ENCODE assay signal across 12 cellular contexts in genomic region chr1:185311589-185312225, GRCh38. TPM values are rescaled to one million over a fixed set of nuclear protein-coding genes. Genes with fewer than 3 reads are reported as not detected.
DNase-seq lines count a peak whose midpoint lies in the region; ATAC-seq and TF ChIP-seq lines count a peak whose summit lies in the region.
"Had no signal": no experiment of that assay in that cellular context is flagged by ENCODE, and none has a peak within 500 bp of the region (broad histone marks: within the 10 kb centered on the region; RNA-seq: fewer than 3 reads in every experiment).

No MANE protein-coding gene starts in this region.

- H3K36me3 Mint-ChIP-seq in activated CD4-positive, alpha-beta T cell treated with anti-CD3 and anti-CD28 coated beads, Interleukin-2, amount 10 ng/mL, durations not matched to agents 7 days and 5 days (ENCODE audit: low read depth): peaks cover 46% of the 10 kb centered on the region
- no peaks in the 10 kb centered on the region for H3K36me3 Mint-ChIP-seq in glutamatergic neuron (ENCODE audit: unreplicated experiment)
- peaks cover 13 to 21% of the 10 kb centered on the region in 2 donors for H3K36me3 Mint-ChIP-seq in stimulated activated naive B cell treated with anti-CD40 and anti-IgM and Interleukin-4, amounts not matched to agents 10 μg/mL and 1 μg/mL and 100 μg/mL, for 72 hours

- H2AFZ ChIP-seq in Karpas-422 (ENCODE audit: low read length) (no peak overlapping the region), parathyroid adenoma (no peak overlapping the region)

- H3K4me2 ChIP-seq in Karpas-422 (ENCODE audit: low read depth, low read length, poor library complexity, severe bottlenecking) (no peak overlapping the region), parathyroid adenoma (ENCODE audit: low read length) (no peak overlapping the region)

- H3K4me1 ChIP-seq in Karpas-422 (ENCODE audit: low read length) (peaks cover 56% of the 10 kb centered on the region), ectodermal cell (ENCODE audit: control insufficient read depth, insufficient read depth, low read length) (no peaks in the 10 kb centered on the region), parathyroid adenoma (peaks cover 4% of the 10 kb centered on the region)

- POLR2A ChIA-PET in activated CD4-positive, alpha-beta T cell treated with anti-CD3 and anti-CD28 coated beads, Interleukin-2, amount 10 ng/mL, durations not matched to agents 7 days and 5 days (lab: Charles Lee): no interaction called here

- H4K20me1 ChIP-seq in Karpas-422 (ENCODE audit: insufficient read depth, low read depth, low read length): peaks cover 48% of the 10 kb centered on the region

- no peak for DNase-seq in activated CD4-positive, alpha-beta T cell treated with anti-CD3 and anti-CD28 coated beads, Interleukin-2, amount 10 ng/mL, durations not matched to agents 7 days and 5 days
- no peak for DNase-seq in activated CD4-positive, alpha-beta T cell treated with anti-CD3 and anti-CD28 coated beads, Interleukin-2, amount 50 U/mL, for 4 hours
- no peak for DNase-seq in Karpas-422
- no peak for DNase-seq in glutamatergic neuron
- DNase-seq in stimulated activated naive B cell treated with anti-CD40 and anti-IgM and Interleukin-4, amounts not matched to agents 10 μg/mL and 1 μg/mL and 100 μg/mL, for 72 hours: no peak
- DNase-seq in brain microvascular endothelial cell: no peak
- DNase-seq: activated naive CD4-positive, alpha-beta T cell treated with anti-CD3 and anti-CD28 coated beads, Interleukin-2, amount 10 ng/mL, durations not matched to agents 7 days and 5 days; NCI-H146; SIG-M5 had no signal

- H3K36me3 ChIP-seq in Karpas-422 (ENCODE audit: insufficient read depth, low read length): peaks cover 55% of the 10 kb centered on the region
- peaks cover 27% of the 10 kb centered on the region for H3K36me3 ChIP-seq in ectodermal cell (ENCODE audit: control insufficient read depth, insufficient read depth, low read length)
- no peaks in the 10 kb centered on the region for H3K36me3 ChIP-seq in parathyroid adenoma (ENCODE audit: control insufficient read depth, insufficient read depth, low read length)
- H3K36me3 ChIP-seq in brain microvascular endothelial cell (replicated peaks): peaks cover 40% of the 10 kb centered on the region

- no peak for ATAC-seq in stimulated activated naive B cell treated with anti-CD40 and anti-IgM and Interleukin-4, amounts not matched to agents 10 μg/mL and 1 μg/mL and 100 μg/mL, for 72 hours (replicated peaks)

- H3K4me3 ChIP-seq in Karpas-422 (ENCODE audit: low read length) (no peak overlapping the region), ectodermal cell (ENCODE audit: insufficient read depth, low read depth, low read length) (peak overlapping the region; percentile 14), parathyroid adenoma (ENCODE audit: low read depth, low read length) (peak overlapping the region; percentile 2), brain microvascular endothelial cell (ENCODE audit: low read depth, low read length) (no peak overlapping the region)

- in situ Hi-C loops in brain microvascular endothelial cell (cut with HindIII; ENCODE audit: low pct_ligation_motif_present, low sequenced_read_pairs): no loop called here

- no peaks in the 10 kb centered on the region for H3K9me2 ChIP-seq in Karpas-422 (replicated peaks; ENCODE audit: insufficient read depth, low read length)

- H3K27me3 ChIP-seq in Karpas-422 (ENCODE audit: low read length): no peaks in the 10 kb centered on the region
- H3K27me3 ChIP-seq in ectodermal cell (ENCODE audit: control insufficient read depth, insufficient read depth, low read length, poor library complexity, severe bottlenecking): no peaks in the 10 kb centered on the region
- H3K27me3 ChIP-seq in parathyroid adenoma (ENCODE audit: control insufficient read depth, insufficient read depth, low read length): no peaks in the 10 kb centered on the region
- H3K27me3 ChIP-seq in brain microvascular endothelial cell (replicated peaks): no peaks in the 10 kb centered on the region

- H3K27ac Mint-ChIP-seq in activated CD4-positive, alpha-beta T cell treated with anti-CD3 and anti-CD28 coated beads, Interleukin-2, amount 10 ng/mL, durations not matched to agents 7 days and 5 days: peak overlapping the region; percentile 37
- H3K27ac Mint-ChIP-seq in glutamatergic neuron (ENCODE audit: unreplicated experiment): no peak overlapping the region
- no peak overlapping the region for H3K27ac Mint-ChIP-seq in stimulated activated naive B cell treated with anti-CD40 and anti-IgM and Interleukin-4, amounts not matched to agents 10 μg/mL and 1 μg/mL and 100 μg/mL, for 72 hours
- H3K27ac Mint-ChIP-seq: activated naive CD4-positive, alpha-beta T cell treated with anti-CD3 and anti-CD28 coated beads, Interleukin-2, amount 10 ng/mL, durations not matched to agents 7 days and 5 days had no signal

- CTCF ChIA-PET in activated CD4-positive, alpha-beta T cell treated with anti-CD3 and anti-CD28 coated beads, Interleukin-2, amount 10 ng/mL, durations not matched to agents 7 days and 5 days (lab: Charles Lee): no interaction called here

- H3K9me3 ChIP-seq in Karpas-422 (ENCODE audit: low read length): no peaks in the 10 kb centered on the region
- no peaks in the 10 kb centered on the region for H3K9me3 ChIP-seq in ectodermal cell (ENCODE audit: control insufficient read depth, low read length)
- no peaks in the 10 kb centered on the region for H3K9me3 ChIP-seq in parathyroid adenoma (ENCODE audit: control insufficient read depth, low read length)

- H3K9me3 Mint-ChIP-seq in activated CD4-positive, alpha-beta T cell treated with anti-CD3 and anti-CD28 coated beads, Interleukin-2, amount 10 ng/mL, durations not matched to agents 7 days and 5 days: no peaks in the 10 kb centered on the region
- H3K9me3 Mint-ChIP-seq in glutamatergic neuron (ENCODE audit: unreplicated experiment): peaks cover 3% of the 10 kb centered on the region
- H3K9me3 Mint-ChIP-seq in stimulated activated naive B cell treated with anti-CD40 and anti-IgM and Interleukin-4, amounts not matched to agents 10 μg/mL and 1 μg/mL and 100 μg/mL, for 72 hours: no peaks in the 10 kb centered on the region
- H3K9me3 Mint-ChIP-seq: activated naive CD4-positive, alpha-beta T cell treated with anti-CD3 and anti-CD28 coated beads, Interleukin-2, amount 10 ng/mL, durations not matched to agents 7 days and 5 days; IgD-negative memory B cell had no signal

- H3K9ac ChIP-seq in Karpas-422 (ENCODE audit: low read length): no peak overlapping the region
- no peak overlapping the region for H3K9ac ChIP-seq in parathyroid adenoma

- H3K79me2 ChIP-seq in Karpas-422 (ENCODE audit: low read length): peaks cover 98% of the 10 kb centered on the region
- peaks cover 20% of the 10 kb centered on the region for H3K79me2 ChIP-seq in parathyroid adenoma

- no peak overlapping the region for H3K4me3 Mint-ChIP-seq in activated CD4-positive, alpha-beta T cell treated with anti-CD3 and anti-CD28 coated beads, Interleukin-2, amount 10 ng/mL, durations not matched to agents 7 days and 5 days
- H3K4me3 Mint-ChIP-seq in glutamatergic neuron (ENCODE audit: unreplicated experiment): no peak overlapping the region
- no peak overlapping the region for H3K4me3 Mint-ChIP-seq in stimulated activated naive B cell treated with anti-CD40 and anti-IgM and Interleukin-4, amounts not matched to agents 10 μg/mL and 1 μg/mL and 100 μg/mL, for 72 hours
- H3K4me3 Mint-ChIP-seq: activated naive CD4-positive, alpha-beta T cell treated with anti-CD3 and anti-CD28 coated beads, Interleukin-2, amount 10 ng/mL, durations not matched to agents 7 days and 5 days had no signal

- peaks cover 50% of the 10 kb centered on the region for H3K4me1 Mint-ChIP-seq in activated CD4-positive, alpha-beta T cell treated with anti-CD3 and anti-CD28 coated beads, Interleukin-2, amount 10 ng/mL, durations not matched to agents 7 days and 5 days
- H3K4me1 Mint-ChIP-seq in glutamatergic neuron (ENCODE audit: low read depth, unreplicated experiment): peaks cover 15% of the 10 kb centered on the region
- H3K4me1 Mint-ChIP-seq in stimulated activated naive B cell treated with anti-CD40 and anti-IgM and Interleukin-4, amounts not matched to agents 10 μg/mL and 1 μg/mL and 100 μg/mL, for 72 hours: peaks cover 20 to 41% of the 10 kb centered on the region in 2 donors

- peak overlapping the region; percentile 63 for H3K27ac ChIP-seq in Karpas-422 (ENCODE audit: low read length)
- H3K27ac ChIP-seq in ectodermal cell (ENCODE audit: insufficient read depth, low read depth, low read length, poor library complexity, severe bottlenecking): no peak overlapping the region
- H3K27ac ChIP-seq in parathyroid adenoma: no peak overlapping the region
- H3K27ac ChIP-seq in brain microvascular endothelial cell: no peak overlapping the region

- no peak for TF ChIP-seq CTCF in parathyroid adenoma (IDR thresholded peaks at IDR 0.05)
- TF ChIP-seq CTCF in glutamatergic neuron (IDR thresholded peaks at IDR 0.05; ENCODE audit: partially characterized antibody, unreplicated experiment): no peak
- TF ChIP-seq CTCF in brain microvascular endothelial cell (IDR thresholded peaks at IDR 0.05; ENCODE audit: low read depth, low read length, missing control alignments): no peak

- no peaks in the 10 kb centered on the region for H3K27me3 Mint-ChIP-seq in activated CD4-positive, alpha-beta T cell treated with anti-CD3 and anti-CD28 coated beads, Interleukin-2, amount 10 ng/mL, durations not matched to agents 7 days and 5 days
- peaks cover 4% of the 10 kb centered on the region for H3K27me3 Mint-ChIP-seq in glutamatergic neuron (ENCODE audit: unreplicated experiment)
- no peaks in the 10 kb centered on the region for H3K27me3 Mint-ChIP-seq in stimulated activated naive B cell treated with anti-CD40 and anti-IgM and Interleukin-4, amounts not matched to agents 10 μg/mL and 1 μg/mL and 100 μg/mL, for 72 hours
- H3K27me3 Mint-ChIP-seq: activated naive CD4-positive, alpha-beta T cell treated with anti-CD3 and anti-CD28 coated beads, Interleukin-2, amount 10 ng/mL, durations not matched to agents 7 days and 5 days; IgD-negative memory B cell had no signal

RNA-seq across cellular contexts. Expression of gene IVNS1ABP, which starts 5.3 kb away (rescaled TPM):
- total RNA-seq in activated CD4-positive, alpha-beta T cell treated with anti-CD3 and anti-CD28 coated beads, Interleukin-2, amount 10 ng/mL, durations not matched to agents 7 days and 5 days: 10 to 100 TPM; 87.9 to 89.9 TPM
- total RNA-seq in Karpas-422 (2014; rRNA removed; shearing (Covaris generic); ENCODE audit: low replicate concordance): 60.0 and 113 TPM in 2 replicates
- polyA plus RNA-seq in ectodermal cell (2013, experiment 1 of 4): 159 TPM
- 171 TPM for polyA plus RNA-seq in ectodermal cell (2013, experiment 2 of 4)
- 111 TPM for polyA plus RNA-seq in ectodermal cell (2013, experiment 3 of 4)
- polyA plus RNA-seq in ectodermal cell (2013, experiment 4 of 4): 116 TPM
- total RNA-seq in glutamatergic neuron (ENCODE audit: unreplicated experiment): 93.2 TPM

Comparison
In these comparisons a context has a peak if more than half of its experiments do, and no peak if none do; other contexts are left out.
1. H3K4me3 ChIP-seq: peak in ectodermal cell (single experiment) and parathyroid adenoma (single experiment); none in Karpas-422 (single experiment) and brain microvascular endothelial cell (single experiment).